Comparison of ENCODE assay signal across 8 cellular contexts in genomic region chr4:142549726-142550463, GRCh38.
DNase-seq lines count a peak whose midpoint lies in the region; ATAC-seq, FAIRE-seq and TF ChIP-seq lines count a peak whose summit lies in the region.

No MANE protein-coding gene starts in this region.

- no peaks in the 10 kb centered on the region for H3K9me3 ChIP-seq in ascending aorta

- DNase-seq in NCI-H2081 treated with DMSO at 0.1 percent for 48 hours (lab: John Stamatoyannopoulos, UW), result peak; percentile 95
- DNase-seq in astrocyte of the spinal cord (ENCODE audit: low read depth, low spot score), result peak; percentile 86
- peak; percentile 62 for DNase-seq in mucosa of gallbladder (ENCODE audit: low spot score)
- no peak for DNase-seq in ascending aorta (ENCODE audit: low spot score in 2 of 2)
- no peak for DNase-seq in CD14-positive monocyte (ENCODE audit: low spot score)

- H3K27ac Mint-ChIP-seq in CD14-positive monocyte, result no peak overlapping the region

- ATAC-seq in GM21576 (IDR thresholded peaks at IDR 0.05; ENCODE audit: unreplicated experiment), result no peak
- no peak for ATAC-seq in GM18867 (IDR thresholded peaks at IDR 0.05; ENCODE audit: unreplicated experiment)

- TF ChIP-seq CTCF in astrocyte of the spinal cord (IDR thresholded peaks at IDR 0.05; ENCODE audit: low read depth, low read length) (no peak), ascending aorta (IDR thresholded peaks at IDR 0.05) (no peak), CD14-positive monocyte (IDR thresholded peaks at IDR 0.05) (no peak)

- peaks cover 3% of the 10 kb centered on the region for H3K4me1 Mint-ChIP-seq in CD14-positive monocyte

- intact Hi-C loops in ascending aorta (cut with DNase I), result no loop called here
- intact Hi-C loops in CD14-positive monocyte (cut with micrococcal nuclease), result no loop called here

- H3K4me3 Mint-ChIP-seq in CD14-positive monocyte, result no peak overlapping the region

- peak; percentile 99 for FAIRE-seq in G401.6 (lab: Jason Lieb, UNC)

- H3K36me3 ChIP-seq in ascending aorta, result no peaks in the 10 kb centered on the region

- no peaks in the 10 kb centered on the region for H3K27me3 Mint-ChIP-seq in CD14-positive monocyte (ENCODE audit: low read depth in 3 of 3)

- peaks cover 0 to 1% (median 0%) of the 10 kb centered on the region in 7 donors for H3K9me3 Mint-ChIP-seq in CD14-positive monocyte

- in situ Hi-C loops in astrocyte of the spinal cord (cut with HindIII; ENCODE audit: low sequenced_read_pairs), result no loop called here

- no peaks in the 10 kb centered on the region for H3K36me3 Mint-ChIP-seq in CD14-positive monocyte

- no peaks in the 10 kb centered on the region for H3K4me1 ChIP-seq in ascending aorta

- H3K27me3 ChIP-seq in ascending aorta, result no peaks in the 10 kb centered on the region

- H3K4me3 ChIP-seq in astrocyte of the spinal cord (ENCODE audit: low read depth, low read length), result no peak overlapping the region
- H3K4me3 ChIP-seq in ascending aorta, result no peak overlapping the region

- H3K27ac ChIP-seq in ascending aorta, result no peak overlapping the region

Comparison
In these comparisons a context has a peak if more than half of its experiments do, and no peak if none do; other contexts are left out.
1. DNase-seq: peak in NCI-H2081 treated with DMSO at 0.1 percent for 48 hours (single experiment), astrocyte of the spinal cord (single experiment) and mucosa of gallbladder (single experiment); none in ascending aorta (0 of 2) and CD14-positive monocyte (single experiment).